In the genomic region with DNA sequence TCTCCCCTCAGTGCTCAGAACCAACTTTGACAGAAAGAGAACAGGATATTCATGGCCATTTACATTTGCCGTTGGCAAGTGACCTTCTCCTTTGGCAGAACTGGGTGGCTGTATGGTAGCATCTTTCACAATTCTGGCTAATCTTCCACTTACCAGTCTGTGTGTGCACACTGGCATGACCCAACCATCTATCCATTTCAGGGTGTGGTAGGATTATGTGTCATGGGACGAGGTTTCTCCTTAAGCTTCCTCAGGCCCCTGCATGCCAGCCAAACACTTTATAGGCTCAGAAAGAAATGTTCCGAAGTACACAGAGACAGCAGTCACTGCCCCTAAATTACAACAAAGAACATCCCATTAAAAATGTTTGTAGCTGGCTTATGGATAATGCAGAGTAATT, we compare ENCODE assay signal across 1 cellular context.
TF ChIP-seq lines count a peak whose summit lies in the region.

No MANE protein-coding gene starts in this region.

TF ChIP-seq in H1, 55 proteins besides CTCF, POLR2A, EP300 and RAD21 (continued from another document):
- TF ChIP-seq BACH1 (IDR thresholded peaks at IDR 0.05; ENCODE audit: low read length), result no peak
- no peak for TF ChIP-seq E2F6 (IDR thresholded peaks at IDR 0.05)
- TF ChIP-seq, protein P1, sequence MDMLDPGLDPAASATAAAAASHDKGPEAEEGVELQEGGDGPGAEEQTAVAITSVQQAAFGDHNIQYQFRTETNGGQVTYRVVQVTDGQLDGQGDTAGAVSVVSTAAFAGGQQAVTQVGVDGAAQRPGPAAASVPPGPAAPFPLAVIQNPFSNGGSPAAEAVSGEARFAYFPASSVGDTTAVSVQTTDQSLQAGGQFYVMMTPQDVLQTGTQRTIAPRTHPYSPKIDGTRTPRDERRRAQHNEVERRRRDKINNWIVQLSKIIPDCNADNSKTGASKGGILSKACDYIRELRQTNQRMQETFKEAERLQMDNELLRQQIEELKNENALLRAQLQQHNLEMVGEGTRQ (IDR thresholded peaks at IDR 0.05; ENCODE audit: low read length), result no peak
- TF ChIP-seq CHD1 (IDR thresholded peaks at IDR 0.05; ENCODE audit: low read depth, low read length), result no peak
- no peak for TF ChIP-seq SAP30 (IDR thresholded peaks at IDR 0.05; ENCODE audit: insufficient read depth, insufficient replicate concordance, low read length)
- TF ChIP-seq NANOG (IDR thresholded peaks at IDR 0.05; ENCODE audit: insufficient read depth, low read depth, low read length, poor library complexity, severe bottlenecking), result no peak
- TF ChIP-seq TAF1 (IDR thresholded peaks at IDR 0.05; ENCODE audit: low read depth, low read length), result no peak
